In genomic region chr12:30805959-30806358, GRCh38 we compare ENCODE assay signal across 26 cellular contexts.
"Had no signal": no experiment of that assay in that cellular context is flagged by ENCODE, and none has a peak within 500 bp of the region (broad histone marks: within the 10 kb centered on the region; RNA-seq: fewer than 3 reads in every experiment).

No MANE protein-coding gene starts in this region.

- FAIRE-seq: endometrium had no signal

- H3K27ac ChIP-seq: colonic mucosa, gastroesophageal sphincter, neural progenitor cell, parathyroid adenoma, suprapubic skin, tibial artery, upper lobe of right lung had no signal

- H3K4me3 ChIP-seq: colonic mucosa, gastroesophageal sphincter, neural progenitor cell, suprapubic skin, tibial artery, upper lobe of right lung had no signal

- DNase-seq: activated CD4-positive, alpha-beta T cell treated with anti-CD3 and anti-CD28 coated beads for 1 hour; activated CD4-positive, alpha-beta T cell treated with anti-CD3 and anti-CD28 coated beads, Interleukin-2, amount 10 ng/mL, durations not matched to agents 7 days and 5 days; activated CD8-positive, alpha-beta T cell treated with anti-CD3 and anti-CD28 coated beads for 36 hours; activated naive CD8-positive, alpha-beta T cell treated with anti-CD3 and anti-CD28 coated beads, Interleukin-2, amount 50 U/mL, for 24 hours; activated T-cell treated with anti-CD3 and anti-CD28 coated beads, Interleukin-2, amount 50 U/mL, for 48 hours; amygdala; colonic mucosa; effector CD8-positive, alpha-beta T cell; head of caudate nucleus; hypothalamus; immature natural killer cell; midbrain; naive thymus-derived CD8-positive, alpha-beta T cell; occipital lobe; right cardiac atrium; stimulated activated CD4-positive, alpha-beta T cell treated with anti-CD3 and anti-CD28 coated beads, Interleukin-15, amount 100 ng/mL, for 24 hours; stimulated activated naive CD4-positive, alpha-beta T cell; T-helper 17 cell; T1000; tibial artery; upper lobe of right lung had no signal

- H3K27me3 ChIP-seq: colonic mucosa, gastroesophageal sphincter, neural progenitor cell, suprapubic skin, tibial artery, upper lobe of right lung had no signal

- H3K36me3 ChIP-seq: colonic mucosa, gastroesophageal sphincter, neural progenitor cell, suprapubic skin, tibial artery, upper lobe of right lung had no signal

- H2AFZ ChIP-seq: neural progenitor cell, parathyroid adenoma had no signal

- H3K9ac ChIP-seq: neural progenitor cell, parathyroid adenoma had no signal

- H3K9me3 ChIP-seq: colonic mucosa, gastroesophageal sphincter, suprapubic skin, tibial artery, upper lobe of right lung had no signal

- H3K4me2 ChIP-seq: neural progenitor cell had no signal

- H3K79me2 ChIP-seq: parathyroid adenoma had no signal

- H3K4me1 ChIP-seq: colonic mucosa, neural progenitor cell, parathyroid adenoma, suprapubic skin, upper lobe of right lung had no signal
